Comparison of ENCODE assay signal across 21 cellular contexts in the genomic region with DNA sequence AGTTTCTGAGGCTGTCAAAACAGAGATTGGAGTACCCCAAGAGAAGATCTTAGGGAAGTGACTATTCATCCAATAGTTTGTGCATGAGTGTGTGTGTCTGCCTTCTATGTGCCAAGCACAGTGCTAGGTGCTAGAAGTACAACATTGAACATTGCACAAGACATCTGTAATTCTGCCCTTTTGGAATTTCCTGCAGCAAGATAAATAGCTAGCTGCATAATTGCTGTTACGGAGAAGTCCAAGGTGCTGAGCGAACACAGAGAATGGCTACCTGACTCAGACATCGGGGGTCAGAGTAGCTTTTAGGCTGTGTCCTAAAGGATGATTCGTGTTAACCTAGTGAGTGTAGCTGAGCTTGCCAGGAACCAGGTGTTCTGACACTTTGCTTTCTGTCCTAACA. TPM values are rescaled to one million over a fixed set of nuclear protein-coding genes. Genes with fewer than 3 reads are reported as not detected.
"Had no signal": no experiment of that assay in that cellular context is flagged by ENCODE, and none has a peak within 500 bp of the region (broad histone marks: within the 10 kb centered on the region; RNA-seq: fewer than 3 reads in every experiment).

No MANE protein-coding gene starts in this region.

- H3K36me3 ChIP-seq: adrenal gland, gastrocnemius medialis, heart right ventricle, sigmoid colon, transverse colon had no signal

- FAIRE-seq: endometrium had no signal

- H3K27ac ChIP-seq: adrenal gland, dorsolateral prefrontal cortex, gastrocnemius medialis, heart right ventricle, psoas muscle, sigmoid colon, transverse colon had no signal

- H3K4me1 ChIP-seq: adrenal gland, gastrocnemius medialis, psoas muscle, transverse colon had no signal

- H3K27me3 ChIP-seq: adrenal gland, gastrocnemius medialis, heart right ventricle, sigmoid colon, transverse colon had no signal

- DNase-seq: activated B cell treated with CpG ODN at 0.5 μM for 24 hours; activated CD4-positive, alpha-beta T cell treated with anti-CD3 and anti-CD28 coated beads, Interleukin-2, amount 50 U/mL, for 1 hour; activated naive CD4-positive, alpha-beta T cell treated with anti-CD3 and anti-CD28 coated beads, Interleukin-2, amount 10 ng/mL, durations not matched to agents 7 days and 5 days; activated T-cell treated with anti-CD3 and anti-CD28 coated beads for 4 hours; adrenal gland; dorsolateral prefrontal cortex; gastrocnemius medialis; heart right ventricle; natural killer cell; psoas muscle; sigmoid colon; stimulated activated CD4-positive, alpha-beta T cell treated with anti-CD3 and anti-CD28 coated beads, Interleukin-2, amount 100 ng/mL, for 24 hours; stimulated activated naive CD4-positive, alpha-beta T cell; substantia nigra; T-helper 17 cell; transverse colon had no signal

- H3K9me3 ChIP-seq: adrenal gland, gastrocnemius medialis, heart right ventricle, psoas muscle, sigmoid colon, transverse colon had no signal

- ATAC-seq: activated T-helper 17 cell treated with anti-CD3 and anti-CD28 coated beads, Interleukin-2, amount 50 U/mL, for 72 hours; esophagus mucosa; gastrocnemius medialis; heart right ventricle; natural killer cell; psoas muscle; T-helper 17 cell had no signal

- H3K4me3 ChIP-seq: adrenal gland, dorsolateral prefrontal cortex, gastrocnemius medialis, heart right ventricle, lung, psoas muscle, sigmoid colon, transverse colon had no signal

RNA-seq across cellular contexts. Expression of a gene that starts 44.8 kb away (rescaled TPM):
- total RNA-seq: activated B cell treated with CpG ODN at 0.5 μM for 24 hours; activated CD8-positive, alpha-beta memory T cell treated with anti-CD3 and anti-CD28 coated beads for 36 hours; natural killer cell had no signal
